In the genomic region with DNA sequence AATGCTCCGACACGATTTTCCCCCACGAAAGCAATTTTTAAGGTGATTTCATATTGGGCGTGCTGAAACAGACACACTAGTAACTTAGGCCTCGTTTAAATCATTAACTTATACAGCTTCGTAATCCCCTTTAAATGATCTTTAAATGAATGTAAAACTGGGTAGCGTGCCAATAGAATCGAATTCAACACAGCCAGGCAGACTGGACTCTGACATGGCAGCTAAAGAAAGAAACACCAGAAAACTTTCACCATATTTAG, we compare ENCODE assay signal across 8 cellular contexts.
DNase-seq lines count a peak whose midpoint lies in the region; ATAC-seq and TF ChIP-seq lines count a peak whose summit lies in the region.

No MANE protein-coding gene starts in this region.

- H3K27ac ChIP-seq in DOHH2 (ENCODE audit: low read depth, low read length) (peak overlapping the region; percentile 79), SU-DHL-6 (ENCODE audit: low read depth, low read length) (peak overlapping the region; percentile 11), rectal smooth muscle tissue (ENCODE audit: low read depth, low read length) (peak overlapping the region; percentile 99)

- peaks cover 5% of the 10 kb centered on the region for H3K9me3 ChIP-seq in DOHH2 (ENCODE audit: control insufficient read depth, insufficient read depth, low read length)
- H3K9me3 ChIP-seq in SU-DHL-6 (ENCODE audit: insufficient read depth, low read length), result peaks cover 4% of the 10 kb centered on the region; the same call in 1 of the 2 replicates

- peaks cover 30% of the 10 kb centered on the region for H3K79me2 ChIP-seq in DOHH2 (ENCODE audit: control insufficient read depth, low read length)
- no peaks in the 10 kb centered on the region; the same call in 1 of the 2 replicates for H3K79me2 ChIP-seq in SU-DHL-6 (ENCODE audit: insufficient read depth, low read length)

- peaks cover 16% of the 10 kb centered on the region for H3K36me3 ChIP-seq in DOHH2 (ENCODE audit: control insufficient read depth, low read length)
- H3K36me3 ChIP-seq in SU-DHL-6 (ENCODE audit: low read length), result no peaks in the 10 kb centered on the region
- H3K36me3 ChIP-seq in rectal smooth muscle tissue (ENCODE audit: control insufficient read depth, insufficient read depth, low read length), result no peaks in the 10 kb centered on the region

- ATAC-seq in GM19463 (IDR thresholded peaks at IDR 0.05; ENCODE audit: unreplicated experiment), result no peak

- peak overlapping the region; percentile 70 for H3K4me3 ChIP-seq in DOHH2 (ENCODE audit: low read length)
- peak overlapping the region; percentile 36 for H3K4me3 ChIP-seq in SU-DHL-6 (ENCODE audit: insufficient read depth, low read length, poor library complexity, severe bottlenecking)
- peak overlapping the region; percentile 63 for H3K4me3 ChIP-seq in fibroblast of pulmonary artery (replicated peaks; ENCODE audit: low read depth, low read length)
- peak overlapping the region; percentile 73 for H3K4me3 ChIP-seq in rectal smooth muscle tissue (ENCODE audit: low read length)

- TF ChIP-seq CTCF in DOHH2 (IDR thresholded peaks at IDR 0.05; ENCODE audit: low read depth, low read length, poor library complexity, severe bottlenecking) (no peak), SU-DHL-6 (IDR thresholded peaks at IDR 0.05; ENCODE audit: insufficient read depth, low read length, poor library complexity, severe bottlenecking) (no peak), fibroblast of pulmonary artery (IDR thresholded peaks at IDR 0.05; ENCODE audit: low read length, missing control alignments) (no peak)

- H3K9me2 ChIP-seq in DOHH2 (replicated peaks; ENCODE audit: control insufficient read depth, low read length), result no peaks in the 10 kb centered on the region
- H3K9me2 ChIP-seq in SU-DHL-6 (replicated peaks; ENCODE audit: insufficient read depth, low read length), result no peaks in the 10 kb centered on the region

- DNase-seq in fibroblast of pulmonary artery (ENCODE audit: low read depth), result no peak
- DNase-seq in DMS 273 (lab: John Stamatoyannopoulos, UW; ENCODE audit: unreplicated experiment), result no peak
- no peak for DNase-seq in NCI-H774 (lab: John Stamatoyannopoulos, UW)
- DNase-seq in EL, result no peak

- H3K9ac ChIP-seq in SU-DHL-6 (ENCODE audit: low read length), result peak overlapping the region; percentile 48
- H3K9ac ChIP-seq in rectal smooth muscle tissue (ENCODE audit: low read length), result peak overlapping the region; percentile 72

- H3K4me1 ChIP-seq in DOHH2 (ENCODE audit: control insufficient read depth, low read length) (peaks cover 38% of the 10 kb centered on the region), rectal smooth muscle tissue (ENCODE audit: control insufficient read depth, insufficient read depth, low read length) (peaks cover 16% of the 10 kb centered on the region)

- H2AFZ ChIP-seq in SU-DHL-6 (ENCODE audit: low read depth, low read length, severe bottlenecking), result no peak overlapping the region

- peaks cover 31% of the 10 kb centered on the region for H3F3A ChIP-seq in DOHH2 (ENCODE audit: control insufficient read depth, insufficient read depth)
- H3F3A ChIP-seq in SU-DHL-6 (ENCODE audit: insufficient read depth), result peaks cover 25% of the 10 kb centered on the region

- peaks cover 15% of the 10 kb centered on the region for H3K27me3 ChIP-seq in DOHH2 (ENCODE audit: control insufficient read depth, low read length)
- no peaks in the 10 kb centered on the region for H3K27me3 ChIP-seq in SU-DHL-6 (ENCODE audit: low read length)
- no peaks in the 10 kb centered on the region for H3K27me3 ChIP-seq in rectal smooth muscle tissue (ENCODE audit: control insufficient read depth, insufficient read depth, low read length)

- peak overlapping the region; percentile 72 for H3K4me2 ChIP-seq in DOHH2 (ENCODE audit: low read length)
- H3K4me2 ChIP-seq in SU-DHL-6 (ENCODE audit: low read depth, low read length, poor library complexity, severe bottlenecking), result peak overlapping the region; percentile 62

- H4K20me1 ChIP-seq in DOHH2 (ENCODE audit: control insufficient read depth, insufficient read depth, low read depth, low read length) (peaks cover 7% of the 10 kb centered on the region; the same call in 1 of the 2 replicates), SU-DHL-6 (ENCODE audit: low read depth, low read length) (no peaks in the 10 kb centered on the region)

Comparison
In these comparisons a context has a peak if more than half of its experiments do, and no peak if none do; other contexts are left out.
1. H3K27ac ChIP-seq: peak in every context shown above with its lines; median percentile 99 in rectal smooth muscle tissue; 79 in DOHH2; 11 in SU-DHL-6.